Comparison of ENCODE assay signal across 17 cellular contexts in genomic region chr5:94217745-94218144, GRCh38.
"Had no signal": no experiment of that assay in that cellular context is flagged by ENCODE, and none has a peak within 500 bp of the region (broad histone marks: within the 10 kb centered on the region; RNA-seq: fewer than 3 reads in every experiment).

No MANE protein-coding gene starts in this region.

- H3K9me3 ChIP-seq: breast epithelium, esophagus muscularis mucosa, neutrophil, thoracic aorta had no signal

- H3K4me1 ChIP-seq: breast epithelium, parathyroid adenoma had no signal

- H3K27me3 Mint-ChIP-seq: activated CD4-positive, alpha-beta memory T cell treated with anti-CD3 and anti-CD28 coated beads for 36 hours; activated naive CD8-positive, alpha-beta T cell treated with anti-CD3 and anti-CD28 coated beads for 36 hours; natural killer cell treated with Interleukin-12 subunit alpha and Interleukin-12 subunit beta and Interleukin-15 and Interleukin-18, amount 100 ng/mL, for 72 hours; stimulated activated naive B cell treated with anti-CD40 and anti-IgM and Interleukin-4, amounts not matched to agents 10 μg/mL and 1 μg/mL and 100 μg/mL, for 72 hours had no signal

- H2AFZ ChIP-seq: parathyroid adenoma had no signal

- H3K79me2 ChIP-seq: parathyroid adenoma had no signal

- H3K4me3 ChIP-seq: breast epithelium, esophagus muscularis mucosa, thoracic aorta had no signal

- H3K36me3 Mint-ChIP-seq: activated CD4-positive, alpha-beta memory T cell treated with anti-CD3 and anti-CD28 coated beads for 36 hours; activated naive CD8-positive, alpha-beta T cell treated with anti-CD3 and anti-CD28 coated beads for 36 hours; immature natural killer cell; natural killer cell treated with Interleukin-12 subunit alpha and Interleukin-12 subunit beta and Interleukin-15 and Interleukin-18, amount 100 ng/mL, for 72 hours; stimulated activated naive B cell treated with anti-CD40 and anti-IgM and Interleukin-4, amounts not matched to agents 10 μg/mL and 1 μg/mL and 100 μg/mL, for 72 hours had no signal

- H3K27me3 ChIP-seq: breast epithelium, esophagus muscularis mucosa, neutrophil had no signal

- H3K27ac Mint-ChIP-seq: activated CD4-positive, alpha-beta memory T cell treated with anti-CD3 and anti-CD28 coated beads for 36 hours; activated naive CD8-positive, alpha-beta T cell treated with anti-CD3 and anti-CD28 coated beads for 36 hours; immature natural killer cell; natural killer cell treated with Interleukin-12 subunit alpha and Interleukin-12 subunit beta and Interleukin-15 and Interleukin-18, amount 100 ng/mL, for 72 hours; stimulated activated naive B cell treated with anti-CD40 and anti-IgM and Interleukin-4, amounts not matched to agents 10 μg/mL and 1 μg/mL and 100 μg/mL, for 72 hours had no signal

- ATAC-seq: natural killer cell treated with Interleukin-12 subunit alpha and Interleukin-12 subunit beta and Interleukin-15 and Interleukin-18, amount 100 ng/mL, for 72 hours; sciatic nerve; stimulated activated naive B cell treated with anti-CD40 and anti-IgM and Interleukin-4, amounts not matched to agents 10 μg/mL and 1 μg/mL and 100 μg/mL, for 72 hours had no signal

- H3K4me1 Mint-ChIP-seq: activated naive CD8-positive, alpha-beta T cell treated with anti-CD3 and anti-CD28 coated beads for 36 hours; stimulated activated naive B cell treated with anti-CD40 and anti-IgM and Interleukin-4, amounts not matched to agents 10 μg/mL and 1 μg/mL and 100 μg/mL, for 72 hours had no signal

- DNase-seq: activated CD4-positive, alpha-beta memory T cell treated with anti-CD3 and anti-CD28 coated beads for 36 hours; activated naive CD4-positive, alpha-beta T cell; activated naive CD8-positive, alpha-beta T cell treated with anti-CD3 and anti-CD28 coated beads for 36 hours; activated T-cell treated with anti-CD3 and anti-CD28 coated beads for 4 hours; anterior cingulate cortex; dermis blood vessel endothelial cell; effector memory CD4-positive, alpha-beta T cell; immature natural killer cell; stimulated activated naive B cell treated with anti-CD40 and anti-IgM and Interleukin-4, amounts not matched to agents 10 μg/mL and 1 μg/mL and 100 μg/mL, for 72 hours; WERI-Rb-1 had no signal

- H3K4me3 Mint-ChIP-seq: activated CD4-positive, alpha-beta memory T cell treated with anti-CD3 and anti-CD28 coated beads for 36 hours; activated naive CD8-positive, alpha-beta T cell treated with anti-CD3 and anti-CD28 coated beads for 36 hours; immature natural killer cell; natural killer cell treated with Interleukin-12 subunit alpha and Interleukin-12 subunit beta and Interleukin-15 and Interleukin-18, amount 100 ng/mL, for 72 hours; stimulated activated naive B cell treated with anti-CD40 and anti-IgM and Interleukin-4, amounts not matched to agents 10 μg/mL and 1 μg/mL and 100 μg/mL, for 72 hours had no signal

- H3K36me3 ChIP-seq: breast epithelium, esophagus muscularis mucosa, neutrophil, thoracic aorta, WERI-Rb-1 had no signal

- H3K9ac ChIP-seq: parathyroid adenoma had no signal

- H3K27ac ChIP-seq: breast epithelium, esophagus muscularis mucosa, neutrophil, parathyroid adenoma, thoracic aorta, WERI-Rb-1 had no signal

- H3K9me3 Mint-ChIP-seq: activated CD4-positive, alpha-beta memory T cell treated with anti-CD3 and anti-CD28 coated beads for 36 hours; activated naive CD8-positive, alpha-beta T cell treated with anti-CD3 and anti-CD28 coated beads for 36 hours; immature natural killer cell; stimulated activated naive B cell treated with anti-CD40 and anti-IgM and Interleukin-4, amounts not matched to agents 10 μg/mL and 1 μg/mL and 100 μg/mL, for 72 hours had no signal
